ENCODE assay signal across 8 cellular contexts in the genomic region with DNA sequence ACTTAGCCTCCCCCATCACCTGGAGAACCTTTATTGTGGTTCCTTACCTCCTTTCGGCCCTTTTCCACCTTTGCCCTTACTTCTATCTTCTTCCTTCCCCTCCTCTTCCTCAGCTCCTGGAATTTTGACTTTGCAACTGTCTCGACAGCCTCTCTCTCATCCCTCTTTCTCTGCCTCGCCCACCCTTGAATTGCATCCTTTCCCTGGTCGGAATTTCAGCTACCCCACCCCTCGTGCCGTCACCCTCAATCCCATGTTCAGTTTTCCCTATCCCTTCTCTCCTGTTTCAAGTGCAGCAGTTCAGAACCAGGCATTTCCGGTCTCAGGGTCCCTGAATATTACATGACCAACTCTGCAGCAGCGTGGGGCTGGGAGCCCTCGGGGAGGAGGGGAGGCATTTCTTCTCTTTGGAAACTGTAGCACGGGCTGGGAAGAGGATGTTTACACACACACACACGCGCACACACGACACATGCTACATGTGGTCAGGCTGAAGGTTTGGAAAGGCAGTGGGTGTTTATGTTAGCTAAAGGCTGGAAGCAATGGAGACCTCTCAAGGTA. TPM values are rescaled to one million over a fixed set of nuclear protein-coding genes. Genes with fewer than 3 reads are reported as not detected.
DNase-seq lines count a peak whose midpoint lies in the region; ATAC-seq and TF ChIP-seq lines count a peak whose summit lies in the region.

No MANE protein-coding gene starts in this region.

- intact Hi-C loops in upper lobe of right lung (cut with DNase I) = no loop called here

- H3K36me3 ChIP-seq in RWPE2 (ENCODE audit: low read depth) (peaks cover 29% of the 10 kb centered on the region), duodenal mucosa (ENCODE audit: control insufficient read depth in 1 of 2, insufficient read depth in 2 of 2, low read length in 2 of 2) (peaks cover 4 to 13% of the 10 kb centered on the region in 2 donors), upper lobe of right lung (no peaks in the 10 kb centered on the region)

- H3K4me1 ChIP-seq in RWPE2 (ENCODE audit: insufficient read depth, poor library complexity, severe bottlenecking) (peaks cover 3% of the 10 kb centered on the region), duodenal mucosa (ENCODE audit: control insufficient read depth in 1 of 2, insufficient read depth in 2 of 2, low read length in 2 of 2) (peaks cover 36 to 44% of the 10 kb centered on the region in 2 donors), upper lobe of right lung (peaks cover 35% of the 10 kb centered on the region)

- H3K27ac Mint-ChIP-seq in mesothelial cell of epicardium = peak overlapping the region; percentile 93

- ATAC-seq in RWPE2 (ENCODE audit: low read depth) = peak; percentile 54
- ATAC-seq in upper lobe of right lung = peak; percentile 47
- ATAC-seq in GM18909 (IDR thresholded peaks at IDR 0.05; ENCODE audit: poor library complexity, unreplicated experiment) = no peak

- H3K9me3 ChIP-seq in RWPE2 (ENCODE audit: severe bottlenecking) (no peaks in the 10 kb centered on the region), duodenal mucosa (ENCODE audit: control insufficient read depth in 1 of 2, low read length in 2 of 2) (no peaks in the 10 kb centered on the region), upper lobe of right lung (no peaks in the 10 kb centered on the region)

- peak overlapping the region; percentile 82 for H3K4me3 Mint-ChIP-seq in mesothelial cell of epicardium

- H3K4me1 Mint-ChIP-seq in mesothelial cell of epicardium = peaks cover 31% of the 10 kb centered on the region

- no peaks in the 10 kb centered on the region for H3K27me3 Mint-ChIP-seq in mesothelial cell of epicardium (ENCODE audit: low read depth)

- TF ChIP-seq CTCF in RWPE2 (IDR thresholded peaks at IDR 0.05; ENCODE audit: poor library complexity, severe bottlenecking) = no peak
- TF ChIP-seq CTCF in mesothelial cell of epicardium (IDR thresholded peaks at IDR 0.05; ENCODE audit: unreplicated experiment) = no peak
- no peak for TF ChIP-seq CTCF in upper lobe of right lung (IDR thresholded peaks at IDR 0.05)

- H3K9me3 Mint-ChIP-seq in mesothelial cell of epicardium = no peaks in the 10 kb centered on the region

- no peaks in the 10 kb centered on the region for H3K27me3 ChIP-seq in RWPE2 (ENCODE audit: insufficient read depth, poor library complexity, severe bottlenecking)
- no peaks in the 10 kb centered on the region for H3K27me3 ChIP-seq in duodenal mucosa (ENCODE audit: control insufficient read depth in 1 of 2, insufficient read depth in 2 of 2, low read length in 2 of 2)
- H3K27me3 ChIP-seq in upper lobe of right lung = no peaks in the 10 kb centered on the region

- peak; percentile 14 for DNase-seq in stimulated activated CD4-positive, alpha-beta T cell treated with anti-CD3 and anti-CD28 coated beads, Interleukin-15, amount 100 ng/mL, for 24 hours
- DNase-seq in stimulated activated CD4-positive, alpha-beta T cell treated with anti-CD3 and anti-CD28 coated beads, Interleukin-4, amount 100 ng/mL, for 4 hours = no peak
- DNase-seq in RWPE2 (ENCODE audit: low spot score) (no peak), mesothelial cell of epicardium (ENCODE audit: low spot score in 2 of 2, unreplicated experiment in 2 of 2) (no peak), upper lobe of right lung (peak; percentile 67), NCI-H1436 treated with DMSO at 0.1 percent for 48 hours (lab: John Stamatoyannopoulos, UW) (no peak)

- H3K9ac ChIP-seq in duodenal mucosa (ENCODE audit: low read depth in 1 of 2, low read length in 2 of 2) = peak overlapping the region; percentile 74 to 91

- peaks cover 1% of the 10 kb centered on the region for H3K36me3 Mint-ChIP-seq in mesothelial cell of epicardium

- H3K4me3 ChIP-seq in RWPE2 (ENCODE audit: severe bottlenecking) (peak overlapping the region; percentile 87), duodenal mucosa (ENCODE audit: low read depth in 1 of 2, low read length in 2 of 2) (peak overlapping the region; percentile 88 to 91), upper lobe of right lung (peak overlapping the region; percentile 98)

- peak overlapping the region; percentile 82 for H3K27ac ChIP-seq in RWPE2 (ENCODE audit: poor library complexity, severe bottlenecking)
- peak overlapping the region; percentile 90 for H3K27ac ChIP-seq in duodenal mucosa (ENCODE audit: low read depth, low read length)
- peak overlapping the region; percentile 90 for H3K27ac ChIP-seq in upper lobe of right lung

RNA-seq across cellular contexts. Expression of gene MINK1, which starts 0.9 kb away (rescaled TPM):
- 113 to 117 TPM (median 114 TPM) in 3 replicates for total RNA-seq in mesothelial cell of epicardium
- total RNA-seq in upper lobe of right lung = 121 TPM

RNA-seq across cellular contexts. Expression of gene PLD2, which starts 27.1 kb away (rescaled TPM):
- total RNA-seq in mesothelial cell of epicardium (77.3 to 83.6 TPM (median 82.5 TPM) in 3 replicates), upper lobe of right lung (33.4 TPM)

RNA-seq across cellular contexts. Expression of gene PSMB6, which starts 38.1 kb away (rescaled TPM):
- total RNA-seq in mesothelial cell of epicardium = 98.2 to 102 TPM (median 102 TPM) in 3 replicates
- 91.0 TPM for total RNA-seq in upper lobe of right lung

RNA-seq across cellular contexts. Expression of gene GLTPD2, which starts 45.3 kb away (rescaled TPM):
- 0.22 TPM in 1 of 3 replicates, not detected in the others for total RNA-seq in mesothelial cell of epicardium
- total RNA-seq in upper lobe of right lung = not detected

Comparison
In these comparisons a context has a peak if more than half of its experiments do, and no peak if none do; other contexts are left out.
1. DNase-seq: peak in stimulated activated CD4-positive, alpha-beta T cell treated with anti-CD3 and anti-CD28 coated beads, Interleukin-15, amount 100 ng/mL, for 24 hours (single experiment) and upper lobe of right lung (single experiment); none in stimulated activated CD4-positive, alpha-beta T cell treated with anti-CD3 and anti-CD28 coated beads, Interleukin-4, amount 100 ng/mL, for 4 hours (0 of 2), RWPE2 (single experiment), mesothelial cell of epicardium (0 of 2) and NCI-H1436 treated with DMSO at 0.1 percent for 48 hours (single experiment).
2. Peak in every context shown above with its lines, with median percentiles within 50 percentile points of each other: H3K27ac ChIP-seq and H3K4me3 ChIP-seq.